Comparison of ENCODE assay signal across 1 cellular context in the genomic region with DNA sequence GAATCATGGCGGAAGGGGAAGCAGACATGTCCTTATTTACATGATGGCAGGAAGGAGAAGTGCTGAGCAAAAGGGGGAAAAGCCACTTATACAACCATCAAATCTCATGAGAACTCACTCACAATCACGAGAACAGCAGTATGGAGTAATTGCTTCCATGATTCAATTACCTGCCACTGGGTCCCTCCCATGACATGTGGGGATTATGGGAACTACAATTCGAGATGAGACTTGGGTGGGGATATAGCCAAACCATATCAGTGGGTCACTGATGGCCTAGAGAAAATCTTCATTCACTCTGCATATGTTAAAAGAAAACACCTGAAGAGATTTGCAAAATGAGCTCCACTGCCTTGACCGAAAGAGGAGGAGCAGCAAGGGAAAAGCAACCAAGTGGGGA.
TF ChIP-seq lines count a peak whose summit lies in the region.

No MANE protein-coding gene starts in this region.

TF ChIP-seq in GM23338, 12 proteins besides CTCF, POLR2A, EP300 and RAD21:
- TF ChIP-seq, protein P1, sequence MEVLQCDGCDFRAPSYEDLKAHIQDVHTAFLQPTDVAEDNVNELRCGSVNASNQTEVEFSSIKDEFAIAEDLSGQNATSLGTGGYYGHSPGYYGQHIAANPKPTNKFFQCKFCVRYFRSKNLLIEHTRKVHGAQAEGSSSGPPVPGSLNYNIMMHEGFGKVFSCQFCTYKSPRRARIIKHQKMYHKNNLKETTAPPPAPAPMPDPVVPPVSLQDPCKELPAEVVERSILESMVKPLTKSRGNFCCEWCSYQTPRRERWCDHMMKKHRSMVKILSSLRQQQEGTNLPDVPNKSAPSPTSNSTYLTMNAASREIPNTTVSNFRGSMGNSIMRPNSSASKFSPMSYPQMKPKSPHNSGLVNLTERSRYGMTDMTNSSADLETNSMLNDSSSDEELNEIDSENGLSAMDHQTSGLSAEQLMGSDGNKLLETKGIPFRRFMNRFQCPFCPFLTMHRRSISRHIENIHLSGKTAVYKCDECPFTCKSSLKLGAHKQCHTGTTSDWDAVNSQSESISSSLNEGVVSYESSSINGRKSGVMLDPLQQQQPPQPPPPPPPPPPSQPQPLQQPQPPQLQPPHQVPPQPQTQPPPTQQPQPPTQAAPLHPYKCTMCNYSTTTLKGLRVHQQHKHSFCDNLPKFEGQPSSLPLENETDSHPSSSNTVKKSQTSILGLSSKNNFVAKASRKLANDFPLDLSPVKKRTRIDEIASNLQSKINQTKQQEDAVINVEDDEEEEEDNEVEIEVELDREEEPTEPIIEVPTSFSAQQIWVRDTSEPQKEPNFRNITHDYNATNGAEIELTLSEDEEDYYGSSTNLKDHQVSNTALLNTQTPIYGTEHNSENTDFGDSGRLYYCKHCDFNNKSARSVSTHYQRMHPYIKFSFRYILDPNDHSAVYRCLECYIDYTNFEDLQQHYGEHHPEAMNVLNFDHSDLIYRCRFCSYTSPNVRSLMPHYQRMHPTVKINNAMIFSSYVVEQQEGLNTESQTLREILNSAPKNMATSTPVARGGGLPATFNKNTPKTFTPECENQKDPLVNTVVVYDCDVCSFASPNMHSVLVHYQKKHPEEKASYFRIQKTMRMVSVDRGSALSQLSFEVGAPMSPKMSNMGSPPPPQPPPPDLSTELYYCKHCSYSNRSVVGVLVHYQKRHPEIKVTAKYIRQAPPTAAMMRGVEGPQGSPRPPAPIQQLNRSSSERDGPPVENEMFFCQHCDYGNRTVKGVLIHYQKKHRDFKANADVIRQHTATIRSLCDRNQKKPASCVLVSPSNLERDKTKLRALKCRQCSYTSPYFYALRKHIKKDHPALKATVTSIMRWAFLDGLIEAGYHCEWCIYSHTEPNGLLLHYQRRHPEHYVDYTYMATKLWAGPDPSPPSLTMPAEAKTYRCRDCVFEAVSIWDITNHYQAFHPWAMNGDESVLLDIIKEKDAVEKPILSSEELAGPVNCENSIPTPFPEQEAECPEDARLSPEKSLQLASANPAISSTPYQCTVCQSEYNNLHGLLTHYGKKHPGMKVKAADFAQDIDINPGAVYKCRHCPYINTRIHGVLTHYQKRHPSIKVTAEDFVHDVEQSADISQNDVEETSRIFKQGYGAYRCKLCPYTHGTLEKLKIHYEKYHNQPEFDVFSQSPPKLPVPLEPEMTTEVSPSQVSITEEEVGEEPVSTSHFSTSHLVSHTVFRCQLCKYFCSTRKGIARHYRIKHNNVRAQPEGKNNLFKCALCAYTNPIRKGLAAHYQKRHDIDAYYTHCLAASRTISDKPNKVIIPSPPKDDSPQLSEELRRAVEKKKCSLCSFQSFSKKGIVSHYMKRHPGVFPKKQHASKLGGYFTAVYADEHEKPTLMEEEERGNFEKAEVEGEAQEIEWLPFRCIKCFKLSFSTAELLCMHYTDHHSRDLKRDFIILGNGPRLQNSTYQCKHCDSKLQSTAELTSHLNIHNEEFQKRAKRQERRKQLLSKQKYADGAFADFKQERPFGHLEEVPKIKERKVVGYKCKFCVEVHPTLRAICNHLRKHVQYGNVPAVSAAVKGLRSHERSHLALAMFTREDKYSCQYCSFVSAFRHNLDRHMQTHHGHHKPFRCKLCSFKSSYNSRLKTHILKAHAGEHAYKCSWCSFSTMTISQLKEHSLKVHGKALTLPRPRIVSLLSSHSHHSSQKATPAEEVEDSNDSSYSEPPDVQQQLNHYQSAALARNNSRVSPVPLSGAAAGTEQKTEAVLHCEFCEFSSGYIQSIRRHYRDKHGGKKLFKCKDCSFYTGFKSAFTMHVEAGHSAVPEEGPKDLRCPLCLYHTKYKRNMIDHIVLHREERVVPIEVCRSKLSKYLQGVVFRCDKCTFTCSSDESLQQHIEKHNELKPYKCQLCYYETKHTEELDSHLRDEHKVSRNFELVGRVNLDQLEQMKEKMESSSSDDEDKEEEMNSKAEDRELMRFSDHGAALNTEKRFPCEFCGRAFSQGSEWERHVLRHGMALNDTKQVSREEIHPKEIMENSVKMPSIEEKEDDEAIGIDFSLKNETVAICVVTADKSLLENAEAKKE (CRISPR knock-in tag; IDR thresholded peaks at IDR 0.05), result no peak
- TF ChIP-seq EZH2 (IDR thresholded peaks at IDR 0.05; ENCODE audit: low read depth, unreplicated experiment) (no peak), STAT1 (IDR thresholded peaks at IDR 0.05; ENCODE audit: unreplicated experiment) (no peak), POLR2AphosphoS5 (IDR thresholded peaks at IDR 0.05; ENCODE audit: low read depth) (no peak), JUNB (IDR thresholded peaks at IDR 0.05; ENCODE audit: unreplicated experiment) (no peak), ZNF114 (CRISPR knock-in tag; IDR thresholded peaks at IDR 0.05) (no peak), EZH2phosphoT487 (IDR thresholded peaks at IDR 0.05; ENCODE audit: unreplicated experiment) (no peak), ZNF331 (CRISPR knock-in tag; IDR thresholded peaks at IDR 0.05; ENCODE audit: low read depth) (no peak)
- TF ChIP-seq, protein P2, sequence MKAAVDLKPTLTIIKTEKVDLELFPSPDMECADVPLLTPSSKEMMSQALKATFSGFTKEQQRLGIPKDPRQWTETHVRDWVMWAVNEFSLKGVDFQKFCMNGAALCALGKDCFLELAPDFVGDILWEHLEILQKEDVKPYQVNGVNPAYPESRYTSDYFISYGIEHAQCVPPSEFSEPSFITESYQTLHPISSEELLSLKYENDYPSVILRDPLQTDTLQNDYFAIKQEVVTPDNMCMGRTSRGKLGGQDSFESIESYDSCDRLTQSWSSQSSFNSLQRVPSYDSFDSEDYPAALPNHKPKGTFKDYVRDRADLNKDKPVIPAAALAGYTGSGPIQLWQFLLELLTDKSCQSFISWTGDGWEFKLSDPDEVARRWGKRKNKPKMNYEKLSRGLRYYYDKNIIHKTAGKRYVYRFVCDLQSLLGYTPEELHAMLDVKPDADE (IDR thresholded peaks at IDR 0.05), result no peak
- TF ChIP-seq, protein P3, sequence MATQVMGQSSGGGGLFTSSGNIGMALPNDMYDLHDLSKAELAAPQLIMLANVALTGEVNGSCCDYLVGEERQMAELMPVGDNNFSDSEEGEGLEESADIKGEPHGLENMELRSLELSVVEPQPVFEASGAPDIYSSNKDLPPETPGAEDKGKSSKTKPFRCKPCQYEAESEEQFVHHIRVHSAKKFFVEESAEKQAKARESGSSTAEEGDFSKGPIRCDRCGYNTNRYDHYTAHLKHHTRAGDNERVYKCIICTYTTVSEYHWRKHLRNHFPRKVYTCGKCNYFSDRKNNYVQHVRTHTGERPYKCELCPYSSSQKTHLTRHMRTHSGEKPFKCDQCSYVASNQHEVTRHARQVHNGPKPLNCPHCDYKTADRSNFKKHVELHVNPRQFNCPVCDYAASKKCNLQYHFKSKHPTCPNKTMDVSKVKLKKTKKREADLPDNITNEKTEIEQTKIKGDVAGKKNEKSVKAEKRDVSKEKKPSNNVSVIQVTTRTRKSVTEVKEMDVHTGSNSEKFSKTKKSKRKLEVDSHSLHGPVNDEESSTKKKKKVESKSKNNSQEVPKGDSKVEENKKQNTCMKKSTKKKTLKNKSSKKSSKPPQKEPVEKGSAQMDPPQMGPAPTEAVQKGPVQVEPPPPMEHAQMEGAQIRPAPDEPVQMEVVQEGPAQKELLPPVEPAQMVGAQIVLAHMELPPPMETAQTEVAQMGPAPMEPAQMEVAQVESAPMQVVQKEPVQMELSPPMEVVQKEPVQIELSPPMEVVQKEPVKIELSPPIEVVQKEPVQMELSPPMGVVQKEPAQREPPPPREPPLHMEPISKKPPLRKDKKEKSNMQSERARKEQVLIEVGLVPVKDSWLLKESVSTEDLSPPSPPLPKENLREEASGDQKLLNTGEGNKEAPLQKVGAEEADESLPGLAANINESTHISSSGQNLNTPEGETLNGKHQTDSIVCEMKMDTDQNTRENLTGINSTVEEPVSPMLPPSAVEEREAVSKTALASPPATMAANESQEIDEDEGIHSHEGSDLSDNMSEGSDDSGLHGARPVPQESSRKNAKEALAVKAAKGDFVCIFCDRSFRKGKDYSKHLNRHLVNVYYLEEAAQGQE (IDR thresholded peaks at IDR 0.05; ENCODE audit: unreplicated experiment), result no peak
